1 cellular context compared by ENCODE assay signal in the genomic region with DNA sequence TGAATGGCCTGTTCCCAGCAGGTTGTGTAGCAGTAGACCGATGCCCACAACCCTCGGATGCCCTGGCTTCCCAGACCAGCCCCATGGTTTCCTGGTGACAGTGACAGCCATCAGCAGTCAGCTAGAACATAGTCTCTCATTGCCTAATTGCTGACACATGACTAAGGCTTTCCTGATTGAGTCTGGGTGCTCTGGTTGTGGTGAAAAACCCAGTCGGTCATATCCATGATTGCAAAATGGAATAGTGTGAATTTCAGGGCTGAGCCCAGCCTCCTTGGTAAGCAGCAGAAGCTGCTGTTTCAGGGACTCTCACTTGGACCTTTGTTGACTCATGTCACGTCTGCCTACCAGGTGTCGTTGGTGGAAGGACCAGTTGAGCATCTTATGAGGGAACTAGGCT.
A peak's percentile ranks its signal among the peaks of the same experiment; 100 is the strongest.
TF ChIP-seq lines count a peak whose summit lies in the region.

No MANE protein-coding gene starts in this region.

TF ChIP-seq in IMR-90, 13 proteins besides CTCF, POLR2A, EP300 and RAD21 (continued from another document):
- TF ChIP-seq, protein P1, sequence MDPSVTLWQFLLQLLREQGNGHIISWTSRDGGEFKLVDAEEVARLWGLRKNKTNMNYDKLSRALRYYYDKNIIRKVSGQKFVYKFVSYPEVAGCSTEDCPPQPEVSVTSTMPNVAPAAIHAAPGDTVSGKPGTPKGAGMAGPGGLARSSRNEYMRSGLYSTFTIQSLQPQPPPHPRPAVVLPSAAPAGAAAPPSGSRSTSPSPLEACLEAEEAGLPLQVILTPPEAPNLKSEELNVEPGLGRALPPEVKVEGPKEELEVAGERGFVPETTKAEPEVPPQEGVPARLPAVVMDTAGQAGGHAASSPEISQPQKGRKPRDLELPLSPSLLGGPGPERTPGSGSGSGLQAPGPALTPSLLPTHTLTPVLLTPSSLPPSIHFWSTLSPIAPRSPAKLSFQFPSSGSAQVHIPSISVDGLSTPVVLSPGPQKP (IDR thresholded peaks at IDR 0.05; ENCODE audit: borderline replicate concordance, low read depth, low read length), result no peak
- TF ChIP-seq CEBPB (IDR thresholded peaks at IDR 0.05; ENCODE audit: low read depth, low read length) (peak; percentile 93), CHD1 (IDR thresholded peaks at IDR 0.05; ENCODE audit: low read depth, low read length) (no peak), SMC3 (IDR thresholded peaks at IDR 0.05; ENCODE audit: low read depth, low read length) (no peak)
